10 cellular contexts compared by ENCODE assay signal in the genomic region with DNA sequence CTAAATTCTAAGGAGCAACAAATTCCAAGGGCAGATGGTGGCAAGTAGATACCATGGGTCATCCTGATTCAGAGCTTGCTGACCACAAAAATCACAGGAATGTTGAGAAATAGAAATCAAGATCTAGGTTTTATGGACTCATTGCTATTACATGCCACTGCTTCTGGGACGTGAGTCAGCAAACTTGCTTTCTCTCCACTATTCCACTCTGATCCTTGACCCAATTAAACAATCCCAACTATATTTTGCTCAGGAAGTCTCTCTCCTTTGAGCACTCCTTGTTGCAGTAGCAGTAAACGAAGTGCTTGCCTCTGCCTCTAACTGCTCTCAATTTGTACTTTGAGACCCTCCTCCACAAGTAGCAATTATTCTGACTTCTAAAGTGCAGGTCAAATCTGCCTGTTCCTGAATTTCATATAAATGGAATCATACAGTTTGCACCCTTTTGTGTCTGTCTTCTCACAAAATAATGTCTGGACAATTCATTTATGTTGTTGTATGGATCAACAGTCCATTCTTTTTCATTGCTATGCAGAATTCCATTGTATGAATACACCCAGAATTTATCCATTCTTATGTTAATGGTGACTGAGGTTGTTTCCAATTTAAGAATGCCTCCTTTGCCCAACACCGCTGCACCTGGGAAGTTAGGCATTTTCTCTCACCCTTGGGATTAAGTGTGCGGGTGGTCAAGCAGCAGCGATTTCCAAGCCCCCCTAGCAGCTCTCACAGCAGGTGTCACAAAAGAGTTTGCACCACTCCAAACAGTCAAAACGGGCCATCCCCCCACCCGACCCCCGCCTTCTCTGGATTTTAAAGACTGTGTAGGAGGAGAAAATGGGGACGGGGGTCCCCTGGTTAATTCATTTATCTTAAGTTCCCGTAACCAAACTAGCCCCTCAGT. TPM values are rescaled to one million over a fixed set of nuclear protein-coding genes. Genes with fewer than 3 reads are reported as not detected.
DNase-seq lines count a peak whose midpoint lies in the region.
"Had no signal": no experiment of that assay in that cellular context is flagged by ENCODE, and none has a peak within 500 bp of the region (broad histone marks: within the 10 kb centered on the region; RNA-seq: fewer than 3 reads in every experiment).

No MANE protein-coding gene starts in this region.

- H3K9me3 ChIP-seq in iPS-15b (ENCODE audit: control insufficient read depth, insufficient read depth, low read length) = no peaks in the 10 kb centered on the region

- peaks cover 2% of the 10 kb centered on the region for H3K27me3 Mint-ChIP-seq in T-helper 2 cell treated with Interferon-gamma antibody and Interleukin-4, amounts not matched to agents 5 μg/mL and 100 μg/mL, for 36 hours (ENCODE audit: low read depth)
- H3K27me3 Mint-ChIP-seq in activated T-helper 2 cell treated with anti-CD3 and anti-CD28 coated beads, Interferon-gamma antibody, Interleukin-2, Interleukin-4, amounts not matched to agents 10 μg/mL and 5 μg/mL and 100 μg/mL, durations not matched to agents 14 hours and 24 hours and 36 hours (ENCODE audit: low read depth) = peaks cover 5% of the 10 kb centered on the region

- intact Hi-C loops in activated T-helper 2 cell treated with anti-CD3 and anti-CD28 coated beads, Interferon-gamma antibody, Interleukin-2, Interleukin-4, amounts not matched to agents 10 μg/mL and 5 μg/mL and 100 μg/mL, durations not matched to agents 14 hours and 24 hours and 36 hours (cut with micrococcal nuclease) = loop anchor here (10.0 kb wide), 2 partner anchors 425 to 935 kb away; partner anchors contain the start of gene ALDH18A1

- H3K36me3 ChIP-seq in iPS-15b (ENCODE audit: control insufficient read depth, insufficient read depth, low read length) = no peaks in the 10 kb centered on the region

- H3K4me3 ChIP-seq in iPS-15b (ENCODE audit: low read depth, low read length) = peak overlapping the region; percentile 62

- H3K4me1 ChIP-seq in iPS-15b (ENCODE audit: control insufficient read depth, insufficient read depth, low read length) = peaks cover 27% of the 10 kb centered on the region

- H3K4me3 Mint-ChIP-seq in T-helper 2 cell treated with Interferon-gamma antibody and Interleukin-4, amounts not matched to agents 5 μg/mL and 100 μg/mL, for 36 hours = peak overlapping the region; percentile 75
- peak overlapping the region; percentile 73 for H3K4me3 Mint-ChIP-seq in activated T-helper 2 cell treated with anti-CD3 and anti-CD28 coated beads, Interferon-gamma antibody, Interleukin-2, Interleukin-4, amounts not matched to agents 10 μg/mL and 5 μg/mL and 100 μg/mL, durations not matched to agents 14 hours and 24 hours and 36 hours (ENCODE audit: low read depth)

- H3K36me3 Mint-ChIP-seq in T-helper 2 cell treated with Interferon-gamma antibody and Interleukin-4, amounts not matched to agents 5 μg/mL and 100 μg/mL, for 36 hours (ENCODE audit: low read depth) = peaks cover 21% of the 10 kb centered on the region
- peaks cover 32% of the 10 kb centered on the region for H3K36me3 Mint-ChIP-seq in activated T-helper 2 cell treated with anti-CD3 and anti-CD28 coated beads, Interferon-gamma antibody, Interleukin-2, Interleukin-4, amounts not matched to agents 10 μg/mL and 5 μg/mL and 100 μg/mL, durations not matched to agents 14 hours and 24 hours and 36 hours (ENCODE audit: low read depth)

- H3K9me3 Mint-ChIP-seq in T-helper 2 cell treated with Interferon-gamma antibody and Interleukin-4, amounts not matched to agents 5 μg/mL and 100 μg/mL, for 36 hours = peaks cover 8% of the 10 kb centered on the region
- H3K9me3 Mint-ChIP-seq in activated T-helper 2 cell treated with anti-CD3 and anti-CD28 coated beads, Interferon-gamma antibody, Interleukin-2, Interleukin-4, amounts not matched to agents 10 μg/mL and 5 μg/mL and 100 μg/mL, durations not matched to agents 14 hours and 24 hours and 36 hours = peaks cover 10% of the 10 kb centered on the region

- H3K4me1 Mint-ChIP-seq in T-helper 2 cell treated with Interferon-gamma antibody and Interleukin-4, amounts not matched to agents 5 μg/mL and 100 μg/mL, for 36 hours (ENCODE audit: low read depth) = peaks cover 16% of the 10 kb centered on the region
- H3K4me1 Mint-ChIP-seq in activated T-helper 2 cell treated with anti-CD3 and anti-CD28 coated beads, Interferon-gamma antibody, Interleukin-2, Interleukin-4, amounts not matched to agents 10 μg/mL and 5 μg/mL and 100 μg/mL, durations not matched to agents 14 hours and 24 hours and 36 hours (ENCODE audit: low read depth) = peaks cover 17% of the 10 kb centered on the region

- no peak overlapping the region for H3K27ac Mint-ChIP-seq in T-helper 2 cell treated with Interferon-gamma antibody and Interleukin-4, amounts not matched to agents 5 μg/mL and 100 μg/mL, for 36 hours
- H3K27ac Mint-ChIP-seq in activated T-helper 2 cell treated with anti-CD3 and anti-CD28 coated beads, Interferon-gamma antibody, Interleukin-2, Interleukin-4, amounts not matched to agents 10 μg/mL and 5 μg/mL and 100 μg/mL, durations not matched to agents 14 hours and 24 hours and 36 hours = no peak overlapping the region

- no peaks in the 10 kb centered on the region for H3K27me3 ChIP-seq in iPS-15b (ENCODE audit: control insufficient read depth, insufficient read depth, low read length)
- H3K27me3 ChIP-seq: BLaER1 treated with 17β-estradiol and CSF1 and Interleukin-3, amounts not matched to agents 10 nM and 100 nM had no signal

- peak overlapping the region; percentile 99 for H3K9ac ChIP-seq in iPS-15b (ENCODE audit: low read depth, low read length)
- H3K9ac ChIP-seq: BLaER1 treated with 17β-estradiol and CSF1 and Interleukin-3, amounts not matched to agents 10 nM and 100 nM had no signal

- no peak for DNase-seq in T-helper 2 cell treated with Interferon-gamma antibody and Interleukin-4, amounts not matched to agents 5 μg/mL and 100 μg/mL, for 36 hours (ENCODE audit: low spot score)
- no peak for DNase-seq in T-helper 2 cell
- no peak for DNase-seq in activated T-helper 2 cell treated with anti-CD3 and anti-CD28 coated beads, Interferon-gamma antibody, Interleukin-2, Interleukin-4, amounts not matched to agents 10 μg/mL and 5 μg/mL and 100 μg/mL, durations not matched to agents 14 hours and 24 hours and 36 hours (ENCODE audit: low spot score)
- peak; percentile 91 for DNase-seq in stromal cell of bone marrow (ENCODE audit: low read depth)
- no peak for DNase-seq in NCI-H2081 (lab: John Stamatoyannopoulos, UW)
- no peak for DNase-seq in activated gamma-delta T cell treated with Interleukin-2 at 50 U/mL for 16 hours
- DNase-seq in SKM-1 (lab: John Stamatoyannopoulos, UW; ENCODE audit: unreplicated experiment) = no peak

RNA-seq across cellular contexts. Expression of gene ACSM6, which starts 35.9 kb away (rescaled TPM):
- total RNA-seq in activated T-helper 2 cell treated with anti-CD3 and anti-CD28 coated beads, Interferon-gamma antibody, Interleukin-2, Interleukin-4, amounts not matched to agents 10 μg/mL and 5 μg/mL and 100 μg/mL, durations not matched to agents 14 hours and 24 hours and 36 hours = not detected in 2 replicates
- total RNA-seq: T-helper 2 cell treated with Interferon-gamma antibody and Interleukin-4, amounts not matched to agents 100 ng/mL and 5 ng/mL, for 36 hours had no signal
